Comparison of ENCODE assay signal across 9 cellular contexts in genomic region chr10:88793747-88794299, GRCh38. TPM values are rescaled to one million over a fixed set of nuclear protein-coding genes. Genes with fewer than 3 reads are reported as not detected.
A peak's percentile ranks its signal among the peaks of the same experiment; 100 is the strongest.
DNase-seq lines count a peak whose midpoint lies in the region; ATAC-seq and TF ChIP-seq lines count a peak whose summit lies in the region.
"Had no signal": no experiment of that assay in that cellular context is flagged by ENCODE, and none has a peak within 500 bp of the region (broad histone marks: within the 10 kb centered on the region; RNA-seq: fewer than 3 reads in every experiment).

No MANE protein-coding gene starts in this region.

- no peaks in the 10 kb centered on the region for H3K27me3 ChIP-seq in ascending aorta

- no peaks in the 10 kb centered on the region for H3K9me3 ChIP-seq in ascending aorta

- peak; percentile 16 for DNase-seq in AG20443 (ENCODE audit: low spot score)
- peak; percentile 4 for DNase-seq in RKO (ENCODE audit: low spot score)
- peak; percentile 77 for DNase-seq in fibroblast of peridontal ligament (ENCODE audit: extremely low read depth)
- DNase-seq in C1 segment of cervical spinal cord (lab: John Stamatoyannopoulos, UW): no peak
- no peak for DNase-seq in DMS79 treated with DMSO at 0.1 percent for 48 hours (lab: John Stamatoyannopoulos, UW)
- no peak for DNase-seq in ascending aorta (ENCODE audit: low spot score in 2 of 2)
- no peak for DNase-seq in T1000 (lab: John Stamatoyannopoulos, UW)
- DNase-seq: naive B cell had no signal

- H3K4me3 ChIP-seq in ascending aorta: no peak overlapping the region

- no peaks in the 10 kb centered on the region for H3K36me3 ChIP-seq in ascending aorta

- TF ChIP-seq CTCF in ascending aorta (IDR thresholded peaks at IDR 0.05): no peak

- intact Hi-C loops in ascending aorta (cut with DNase I): no loop called here

- H3K4me1 ChIP-seq in ascending aorta: no peaks in the 10 kb centered on the region

- H3K27ac ChIP-seq in ascending aorta: no peak overlapping the region

- ATAC-seq in GM21423 (IDR thresholded peaks at IDR 0.05; ENCODE audit: unreplicated experiment): peak; percentile 53

RNA-seq across cellular contexts. Expression of gene LIPM, which starts 8.7 kb away (rescaled TPM):
- not detected for total RNA-seq in ascending aorta

RNA-seq across cellular contexts. Expression of gene LIPN, which starts 34.0 kb away (rescaled TPM):
- total RNA-seq in ascending aorta: not detected

RNA-seq across cellular contexts. Expression of gene ANKRD22, which starts 57.8 kb away (rescaled TPM):
- not detected for total RNA-seq in ascending aorta

Comparison
In these comparisons a context has a peak if more than half of its experiments do, and no peak if none do; other contexts are left out.
1. DNase-seq: peak in AG20443 (single experiment), RKO (single experiment) and fibroblast of peridontal ligament (single experiment); none in C1 segment of cervical spinal cord (0 of 14), DMS79 treated with DMSO at 0.1 percent for 48 hours (single experiment), ascending aorta (0 of 2) and T1000 (single experiment).